29 cellular contexts compared by ENCODE assay signal in genomic region chr1:100750002-100750885, GRCh38. TPM values are rescaled to one million over a fixed set of nuclear protein-coding genes. Genes with fewer than 3 reads are reported as not detected.
DNase-seq lines count a peak whose midpoint lies in the region; ATAC-seq and TF ChIP-seq lines count a peak whose summit lies in the region.
"Had no signal": no experiment of that assay in that cellular context is flagged by ENCODE, and none has a peak within 500 bp of the region (broad histone marks: within the 10 kb centered on the region; RNA-seq: fewer than 3 reads in every experiment).

No MANE protein-coding gene starts in this region.

- H3K9ac ChIP-seq in MM.1S (ENCODE audit: low read length) (no peak overlapping the region), mammary epithelial cell (ENCODE audit: insufficient read depth, low read length) (no peak overlapping the region)

- dilution Hi-C loops in mammary epithelial cell (cut with HindIII; ENCODE audit: low sequenced_read_pairs) = no loop called here

- no TSS peak for BruUV-seq in mammary epithelial cell (replicated peaks; lab: Mats Ljungman, UMichigan)

- in situ Hi-C loops in mammary epithelial cell (cut with MboI; ENCODE audit: low sequenced_read_pairs in 2 of 2) = no loop called here

- H2AFZ ChIP-seq in GM23338 (no peak overlapping the region), MM.1S (ENCODE audit: low read length) (no peak overlapping the region), mammary epithelial cell (ENCODE audit: low read depth, low read length) (no peak overlapping the region)

- peaks cover 4% of the 10 kb centered on the region; the same call in 2 of the 3 replicates for H3K4me1 Mint-ChIP-seq in GM23338

- CTCF ChIA-PET in mammary epithelial cell (lab: Charles Lee; ENCODE audit: low non-redundant PET) = no interaction called here

- DNase-seq in GM23338 (ENCODE audit: low spot score) (peak; percentile 41), NCI-H69 (lab: John Stamatoyannopoulos, UW) (peak; percentile 31), epithelial cell of proximal tubule (ENCODE audit: low read depth) (no peak), H4 (ENCODE audit: low spot score) (no peak), MM.1S (no peak), left lung (no peak), mammary epithelial cell (no peak)
- DNase-seq: activated CD4-positive, alpha-beta T cell treated with anti-CD3 and anti-CD28 coated beads, Interleukin-2, amount 50 U/mL, for 4 hours; activated CD8-positive, alpha-beta memory T cell treated with anti-CD3 and anti-CD28 coated beads, Interleukin-2, amount 50 U/mL, for 4 hours; effector CD4-positive, alpha-beta T cell; gastrocnemius medialis; hypothalamus; kidney; NCI-H1105; NCI-H2029 treated with DMSO at 0.1 percent for 48 hours; NCI-H446 treated with DMSO at 0.1 percent for 48 hours; psoas muscle; RPMI8226; stimulated activated CD4-positive, alpha-beta T cell treated with anti-CD3 and anti-CD28 coated beads, Interleukin-1b, Interleukin-23, amount 100 ng/mL, for 48 hours; uterus had no signal

- H3K36me3 Mint-ChIP-seq in GM23338 (ENCODE audit: low read depth) = no peaks in the 10 kb centered on the region
- H3K36me3 Mint-ChIP-seq: activated naive CD8-positive, alpha-beta T cell had no signal

- no peak overlapping the region for H3K4me3 Mint-ChIP-seq in GM23338
- H3K4me3 Mint-ChIP-seq: activated naive CD8-positive, alpha-beta T cell; stimulated activated effector memory CD8-positive, alpha-beta T cell treated with anti-CD3 and anti-CD28 coated beads, Interleukin-12 subunit alpha, Interleukin-12 subunit beta, amount 100 ng/mL, for 72 hours had no signal

- H3K79me2 ChIP-seq in GM23338 (replicated peaks; ENCODE audit: insufficient read depth) (no peaks in the 10 kb centered on the region), MM.1S (ENCODE audit: low read length) (no peaks in the 10 kb centered on the region), mammary epithelial cell (ENCODE audit: insufficient read depth, low read length) (no peaks in the 10 kb centered on the region)

- no peaks in the 10 kb centered on the region for H3K27me3 ChIP-seq in GM23338 (ENCODE audit: insufficient read depth)
- no peaks in the 10 kb centered on the region for H3K27me3 ChIP-seq in MM.1S (replicated peaks; ENCODE audit: insufficient read depth, low read length)
- H3K27me3 ChIP-seq in left lung = no peaks in the 10 kb centered on the region
- no peaks in the 10 kb centered on the region for H3K27me3 ChIP-seq in mammary epithelial cell (ENCODE audit: insufficient read depth, low read length)
- H3K27me3 ChIP-seq: gastrocnemius medialis, suprapubic skin, uterus had no signal

- no peak overlapping the region for H3K4me3 ChIP-seq in GM23338
- no peak overlapping the region for H3K4me3 ChIP-seq in epithelial cell of proximal tubule (ENCODE audit: low read depth, low read length)
- no peak overlapping the region for H3K4me3 ChIP-seq in MM.1S (ENCODE audit: low read length)
- H3K4me3 ChIP-seq in left lung = no peak overlapping the region
- H3K4me3 ChIP-seq in mammary epithelial cell (replicated peaks in 1 of 3; ENCODE audit: insufficient read depth in 1 of 3, low read depth in 2 of 3, low read length in 3 of 3) = no peak overlapping the region
- H3K4me3 ChIP-seq: gastrocnemius medialis, lung, psoas muscle, suprapubic skin, uterus had no signal

- H3K27me3 Mint-ChIP-seq in GM23338 (ENCODE audit: insufficient read depth, low read depth, poor library complexity) = no peaks in the 10 kb centered on the region

- H3K27ac ChIP-seq in C4-2B (no peak overlapping the region), GM23338 (ENCODE audit: low read depth) (no peak overlapping the region), MM.1S (ENCODE audit: low read length) (no peak overlapping the region), left lung (no peak overlapping the region), mammary epithelial cell (ENCODE audit: insufficient read depth, low read depth, low read length) (no peak overlapping the region)
- H3K27ac ChIP-seq: gastrocnemius medialis, psoas muscle, suprapubic skin, uterus had no signal

- H3K27ac Mint-ChIP-seq in GM23338 = no peak overlapping the region
- H3K27ac Mint-ChIP-seq: activated naive CD8-positive, alpha-beta T cell; activated T-helper 2 cell treated with anti-CD3 and anti-CD28 coated beads, Interferon-gamma antibody, Interleukin-2, Interleukin-4, amounts not matched to agents 10 μg/mL and 5 μg/mL and 100 μg/mL, durations not matched to agents 14 hours and 24 hours and 36 hours; stimulated activated effector memory CD8-positive, alpha-beta T cell treated with anti-CD3 and anti-CD28 coated beads, Interleukin-12 subunit alpha, Interleukin-12 subunit beta, amount 100 ng/mL, for 72 hours had no signal

- H3K9me3 Mint-ChIP-seq in GM23338 = no peaks in the 10 kb centered on the region
- H3K9me3 Mint-ChIP-seq: activated T-helper 2 cell treated with anti-CD3 and anti-CD28 coated beads, Interferon-gamma antibody, Interleukin-2, Interleukin-4, amounts not matched to agents 10 μg/mL and 5 μg/mL and 100 μg/mL, durations not matched to agents 14 hours and 24 hours and 36 hours; stimulated activated effector memory CD8-positive, alpha-beta T cell treated with anti-CD3 and anti-CD28 coated beads, Interleukin-12 subunit alpha, Interleukin-12 subunit beta, amount 100 ng/mL, for 72 hours had no signal

- H4K20me1 ChIP-seq in GM23338 (replicated peaks; ENCODE audit: insufficient read depth) = no peaks in the 10 kb centered on the region
- H4K20me1 ChIP-seq in MM.1S (ENCODE audit: insufficient read depth, low read length) = no peaks in the 10 kb centered on the region
- H4K20me1 ChIP-seq in mammary epithelial cell (ENCODE audit: insufficient read depth, low read length) = no peaks in the 10 kb centered on the region

- WGBS in mammary epithelial cell (ENCODE audit: low coverage, missing lambda C conversion rate) = 91% methylated on average over 9 of the region's 9 CpGs

- no peaks in the 10 kb centered on the region for H3K9me2 ChIP-seq in GM23338 (ENCODE audit: insufficient read depth)
- no peaks in the 10 kb centered on the region for H3K9me2 ChIP-seq in MM.1S (replicated peaks; ENCODE audit: insufficient read depth, low read length)

- ATAC-seq in GM23338 (peak; percentile 86), left lung (no peak)
- ATAC-seq: esophagus mucosa; gastrocnemius medialis; psoas muscle; SK-N-SH treated with all-trans-retinoic acid at 6 μM for 48 hours; stimulated activated effector memory CD8-positive, alpha-beta T cell treated with anti-CD3 and anti-CD28 coated beads, Interleukin-12 subunit alpha, Interleukin-12 subunit beta, amount 100 ng/mL, for 72 hours had no signal

- H3K36me3 ChIP-seq in GM23338 (ENCODE audit: insufficient read depth) (no peaks in the 10 kb centered on the region), MM.1S (replicated peaks; ENCODE audit: insufficient read depth, low read length) (no peaks in the 10 kb centered on the region), left lung (no peaks in the 10 kb centered on the region), mammary epithelial cell (ENCODE audit: insufficient read depth, low read length) (no peaks in the 10 kb centered on the region)
- H3K36me3 ChIP-seq: gastrocnemius medialis, suprapubic skin, uterus had no signal

- intact Hi-C loops in left lung (cut with DNase I) (no loop called here), mammary epithelial cell (cut with micrococcal nuclease) (loop anchor here (2.0 kb wide), 1 partner anchor 117 kb away; no protein-coding TSS in a partner anchor)

- H3K4me1 ChIP-seq in GM23338 (ENCODE audit: insufficient read depth) (0 out of 2 replicates have a peak, but pooled peaks cover 7% of the 10 kb centered on the region), MM.1S (ENCODE audit: low read length) (no peaks in the 10 kb centered on the region), left lung (no peaks in the 10 kb centered on the region), mammary epithelial cell (ENCODE audit: insufficient read depth, low read length) (no peaks in the 10 kb centered on the region)
- H3K4me1 ChIP-seq: gastrocnemius medialis, psoas muscle, suprapubic skin, uterus had no signal

- peak; percentile 12; the same call in 1 of the 2 replicates for TF ChIP-seq CTCF in C4-2B (conservative IDR thresholded peaks at IDR 0.05)
- TF ChIP-seq CTCF in GM23338 (conservative IDR thresholded peaks at IDR 0.05; ENCODE audit: low read depth in 2 of 2) = peak; percentile 51 to 71
- peak; percentile 20 for TF ChIP-seq CTCF in epithelial cell of proximal tubule (conservative IDR thresholded peaks at IDR 0.05; ENCODE audit: low read depth, low read length)
- no peak for TF ChIP-seq CTCF in MM.1S (IDR thresholded peaks at IDR 0.05; ENCODE audit: low read length)
- no peak for TF ChIP-seq CTCF in left lung (IDR thresholded peaks at IDR 0.05)
- TF ChIP-seq CTCF in mammary epithelial cell (conservative IDR thresholded peaks at IDR 0.05 in 1 of 2, IDR thresholded peaks at IDR 0.05 in 1 of 2; ENCODE audit: extremely low read depth in 1 of 2, insufficient read depth in 1 of 2, low read depth in 1 of 2, low read length in 2 of 2) = peak in 1 of 2 donors; percentile 1

- H3K9me3 ChIP-seq in MM.1S (replicated peaks; ENCODE audit: insufficient read depth, low read length) = no peaks in the 10 kb centered on the region
- H3K9me3 ChIP-seq in left lung = no peaks in the 10 kb centered on the region
- H3K9me3 ChIP-seq in mammary epithelial cell (replicated peaks; ENCODE audit: insufficient read depth, low read length) = no peaks in the 10 kb centered on the region
- H3K9me3 ChIP-seq: gastrocnemius medialis, psoas muscle, suprapubic skin, uterus had no signal

- no peaks in the 10 kb centered on the region for H3F3A ChIP-seq in GM23338 (replicated peaks; ENCODE audit: low read depth)
- no peaks in the 10 kb centered on the region for H3F3A ChIP-seq in MM.1S (ENCODE audit: insufficient read depth, low read length)

- no peak overlapping the region for H3K4me2 ChIP-seq in GM23338
- no peak overlapping the region for H3K4me2 ChIP-seq in MM.1S (ENCODE audit: low read depth, low read length)
- H3K4me2 ChIP-seq in mammary epithelial cell (ENCODE audit: insufficient read depth, low read depth, low read length) = no peak overlapping the region

TF ChIP-seq in GM23338, 12 proteins besides CTCF, POLR2A, EP300 and RAD21 (continues in another document):
- TF ChIP-seq NANOG (IDR thresholded peaks at IDR 0.05; ENCODE audit: borderline replicate concordance) = no peak

RNA-seq across cellular contexts. Expression of gene VCAM1, which starts 30.7 kb away (rescaled TPM):
- not detected in 2 replicates for total RNA-seq in GM23338 (2014; rRNA removed; shearing (Covaris generic))
- polyA plus RNA-seq in GM23338 (2016; fragmentation: Nextera tagmentation; extraction: Ambion mirVana) (0.21 TPM in 1 of 2 replicates, not detected in the other), mammary epithelial cell (not detected)
- total RNA-seq in epithelial cell of proximal tubule (14.0 and 49.2 TPM in 2 replicates), left lung (10 to 100 TPM in 1 of 2 donors, 1 to 10 TPM in 1; 9.1 to 10.2 TPM), mammary epithelial cell (under 1 TPM in 1 of 2 donors, not detected in 1; 0.17 TPM)
- 38.4 and 54.9 TPM in 2 replicates for total RNA-seq in H4 (2014; rRNA removed; shearing (Covaris generic))
- not detected for polyA minus RNA-seq in mammary epithelial cell
- total RNA-seq: activated T-helper 2 cell treated with anti-CD3 and anti-CD28 coated beads, Interferon-gamma antibody, Interleukin-2, Interleukin-4, amounts not matched to agents 10 μg/mL and 5 μg/mL and 100 μg/mL, durations not matched to agents 14 hours and 24 hours and 36 hours; T-helper 2 cell treated with Interferon-gamma antibody and Interleukin-4, amounts not matched to agents 100 ng/mL and 5 ng/mL, for 36 hours had no signal

Comparison
In these comparisons a context has a peak if more than half of its experiments do, and no peak if none do; other contexts are left out.
1. CTCF ChIP-seq: peak in C4-2B (single experiment), GM23338 (2 of 2) and epithelial cell of proximal tubule (single experiment); none in MM.1S (single experiment) and left lung (0 of 2).
2. DNase-seq: peak in GM23338 (single experiment) and NCI-H69 (single experiment); none in epithelial cell of proximal tubule (single experiment), H4 (single experiment), MM.1S (single experiment), left lung (0 of 2) and mammary epithelial cell (single experiment).
3. RNA of gene VCAM1, which starts 30.7 kb away (total RNA-seq): 38.4 to 54.9 TPM in H4, 14.0 to 49.2 TPM in epithelial cell of proximal tubule and 9.1 to 10.2 TPM in left lung; 0.17 TPM in mammary epithelial cell and not detected in GM23338; every median in the first group is over 4 times any median in the second.